In genomic region chr12:116524964-116525379, GRCh38 we compare ENCODE assay signal across 10 cellular contexts. TPM values are rescaled to one million over a fixed set of nuclear protein-coding genes. Genes with fewer than 3 reads are reported as not detected.
A peak's percentile ranks its signal among the peaks of the same experiment; 100 is the strongest.
DNase-seq lines count a peak whose midpoint lies in the region; ATAC-seq and TF ChIP-seq lines count a peak whose summit lies in the region.
"Had no signal": no experiment of that assay in that cellular context is flagged by ENCODE, and none has a peak within 500 bp of the region (broad histone marks: within the 10 kb centered on the region; RNA-seq: fewer than 3 reads in every experiment).

No MANE protein-coding gene starts in this region.

- no peaks in the 10 kb centered on the region for H3K9me2 ChIP-seq in HCT116 (ENCODE audit: insufficient read depth)

- TF ChIP-seq RAD21 in HCT116 (IDR thresholded peaks at IDR 0.05; ENCODE audit: low read depth): no peak

- TF ChIP-seq CTCF in HCT116 (IDR thresholded peaks at IDR 0.05 in 2 of 3, conservative IDR thresholded peaks at IDR 0.05 in 1 of 3; ENCODE audit: borderline replicate concordance in 1 of 3, insufficient read depth in 1 of 3, low read depth in 2 of 3, low read length in 2 of 3) (peak in 2 of 3 experiments; percentile 16 to 27; a peak in 3 of 6 replicates), WI38 (IDR thresholded peaks at IDR 0.05; ENCODE audit: low read depth, low read length) (no peak), stomach (IDR thresholded peaks at IDR 0.05) (no peak)

- H3K9me3 Mint-ChIP-seq in CD4-positive, alpha-beta memory T cell: no peaks in the 10 kb centered on the region
- no peaks in the 10 kb centered on the region for H3K9me3 Mint-ChIP-seq in effector memory CD8-positive, alpha-beta T cell

- H3K27me3 ChIP-seq in HCT116 (ENCODE audit: insufficient read depth, low read length): no peaks in the 10 kb centered on the region
- no peaks in the 10 kb centered on the region for H3K27me3 ChIP-seq in stomach
- no peaks in the 10 kb centered on the region for H3K27me3 ChIP-seq in CD4-positive, alpha-beta memory T cell (ENCODE audit: insufficient read depth, low read length)
- H3K27me3 ChIP-seq: neutrophil had no signal

- H4K20me1 ChIP-seq in HCT116 (ENCODE audit: insufficient read depth): no peaks in the 10 kb centered on the region

- no peak overlapping the region for H3K4me3 Mint-ChIP-seq in CD4-positive, alpha-beta memory T cell
- H3K4me3 Mint-ChIP-seq in effector memory CD8-positive, alpha-beta T cell: no peak overlapping the region

- DNase-seq in HCT116 (ENCODE audit: low read depth, low spot score): no peak
- DNase-seq in glomerular visceral epithelial cell (ENCODE audit: extremely low spot score): peak; percentile 61
- no peak for DNase-seq in stomach
- DNase-seq in SK-N-DZ (ENCODE audit: low spot score): no peak
- no peak for DNase-seq in CD4-positive, alpha-beta memory T cell
- no peak for DNase-seq in effector memory CD8-positive, alpha-beta T cell
- DNase-seq: MM.1S had no signal

- TF ChIP-seq POLR2A in HCT116 (IDR thresholded peaks at IDR 0.05; ENCODE audit: borderline replicate concordance, extremely low read depth, insufficient read depth, insufficient read length): peak; percentile 29
- TF ChIP-seq POLR2A in stomach (IDR thresholded peaks at IDR 0.05): no peak

- H3K27ac ChIP-seq in HCT116 (ENCODE audit: low read depth, low read length) (peak overlapping the region; percentile 97), stomach (peak overlapping the region in 4 of 5 donors; percentile 71 to 81 (median 78))
- H3K27ac ChIP-seq in CD4-positive, alpha-beta memory T cell (ENCODE audit: low read depth, low read length): no peak overlapping the region
- H3K27ac ChIP-seq: neutrophil had no signal

- BruUV-seq in HCT116 (replicated peaks; lab: Mats Ljungman, UMichigan): no TSS peak

- H3K4me1 ChIP-seq in HCT116 (ENCODE audit: control insufficient read depth in 1 of 2, insufficient read depth in 2 of 2, low read length in 2 of 2) (peaks cover 85 to 100% of the 10 kb centered on the region in 2 experiments), stomach (peaks cover 5 to 42% (median 24%) of the 10 kb centered on the region in 4 donors)
- peaks cover 5% of the 10 kb centered on the region for H3K4me1 ChIP-seq in CD4-positive, alpha-beta memory T cell (ENCODE audit: insufficient read depth, low read length)

- whole genome bisulfite sequencing in stomach, 5 donors: 42 to 54% (median 45%) methylated on average over 4 of the region's 4 CpGs

- no peak for TF ChIP-seq EP300 in stomach (IDR thresholded peaks at IDR 0.05)

- H3K79me2 ChIP-seq in HCT116 (ENCODE audit: insufficient read depth, low read length): no peaks in the 10 kb centered on the region

- CTCF ChIA-PET in HCT116 (lab: Charles Lee): no interaction called here
- CTCF ChIA-PET in CD4-positive, alpha-beta memory T cell (lab: Charles Lee; ENCODE audit: partially characterized antibody): interaction anchor here (2.0 kb wide), 1 partner anchor 9 kb away, joined by 5 read pairs; no protein-coding TSS in a partner anchor

- RAD21 ChIA-PET in HCT116 (lab: Charles Lee; ENCODE audit: low non-redundant PET in 1 of 2, low total read pairs in 2 of 2, uncharacterized antibody in 2 of 2, unreplicated experiment in 2 of 2): interaction anchor here in 1 of 2 experiments (1.1 kb wide), 1 partner anchor 9 kb away, joined by 5 read pairs; no protein-coding TSS in a partner anchor

- H3K27me3 Mint-ChIP-seq in CD4-positive, alpha-beta memory T cell: peaks cover 1 to 10% of the 10 kb centered on the region in 2 donors
- peaks cover 39 to 71% of the 10 kb centered on the region in 2 donors for H3K27me3 Mint-ChIP-seq in effector memory CD8-positive, alpha-beta T cell

- H3K4me2 ChIP-seq in HCT116 (ENCODE audit: low read length): peak overlapping the region; percentile 75

- peak overlapping the region; percentile 77 for H3K9ac ChIP-seq in HCT116 (ENCODE audit: low read length)

- ATAC-seq in HCT116 (peak; percentile 46), HG02981 (IDR thresholded peaks at IDR 0.05; ENCODE audit: unreplicated experiment) (no peak)
- no peak for ATAC-seq in effector memory CD8-positive, alpha-beta T cell (replicated peaks)

- POLR2A ChIA-PET in HCT116 (lab: Charles Lee): interaction anchor here (0.6 to 6.3 kb wide), 8 partner anchors 9 to 247 kb away, joined by 3 to 66 read pairs (median 4); partner anchors contain the start of gene MED13L
- POLR2A ChIA-PET in CD4-positive, alpha-beta memory T cell (lab: Charles Lee; ENCODE audit: partially characterized antibody): interaction anchor here (1.5 kb wide), 1 partner anchor 9 kb away, joined by 5 read pairs; no protein-coding TSS in a partner anchor

- H3K36me3 ChIP-seq in HCT116 (ENCODE audit: control insufficient read depth in 1 of 2, insufficient read depth in 2 of 2, low read length in 2 of 2): no peaks in the 10 kb centered on the region
- H3K36me3 ChIP-seq in stomach: no peaks in the 10 kb centered on the region
- H3K36me3 ChIP-seq in CD4-positive, alpha-beta memory T cell (ENCODE audit: insufficient read depth, low read length): no peaks in the 10 kb centered on the region
- H3K36me3 ChIP-seq: neutrophil had no signal

- H3K4me3 ChIP-seq in HCT116 (replicated peaks in 1 of 2; ENCODE audit: low read depth in 1 of 2, low read length in 2 of 2) (peak overlapping the region; percentile 24 to 36; a peak in 3 of 4 replicates), WI38 (ENCODE audit: low read depth, low read length) (0 out of 2 replicates have a peak overlapping the region, but pooled peaks have one; percentile 23), stomach (peak overlapping the region in 2 of 4 donors; percentile 18 to 23)
- H3K4me3 ChIP-seq in CD4-positive, alpha-beta memory T cell (ENCODE audit: low read length in 2 of 2): no peak overlapping the region

- no peak overlapping the region for H3K27ac Mint-ChIP-seq in CD4-positive, alpha-beta memory T cell
- no peak overlapping the region for H3K27ac Mint-ChIP-seq in effector memory CD8-positive, alpha-beta T cell

- intact Hi-C loops in HCT116 (cut with micrococcal nuclease): no loop called here
- intact Hi-C loops in stomach (cut with DNase I; ENCODE audit: low total_unique reads): no loop called here
- intact Hi-C loops in CD4-positive, alpha-beta memory T cell (cut with micrococcal nuclease): no loop called here

- H3K4me1 Mint-ChIP-seq in CD4-positive, alpha-beta memory T cell: peaks cover 0 to 6% (median 5%) of the 10 kb centered on the region in 4 donors
- H3K4me1 Mint-ChIP-seq in effector memory CD8-positive, alpha-beta T cell (ENCODE audit: low read depth in 2 of 2): peaks cover 0 to 8% of the 10 kb centered on the region in 2 donors

- H2AFZ ChIP-seq in HCT116 (ENCODE audit: low read depth, low read length, poor library complexity, severe bottlenecking): no peak overlapping the region

- no peaks in the 10 kb centered on the region for H3K9me3 ChIP-seq in HCT116 (ENCODE audit: control insufficient read depth in 1 of 2, insufficient read depth in 1 of 2, low read depth in 1 of 2, low read length in 2 of 2)
- H3K9me3 ChIP-seq in stomach: no peaks in the 10 kb centered on the region
- H3K9me3 ChIP-seq in CD4-positive, alpha-beta memory T cell (ENCODE audit: control insufficient read depth in 1 of 2, low read length in 2 of 2): no peaks in the 10 kb centered on the region
- H3K9me3 ChIP-seq: neutrophil had no signal

- H3K36me3 Mint-ChIP-seq in CD4-positive, alpha-beta memory T cell: peaks cover 0 to 10% of the 10 kb centered on the region in 2 donors
- no peaks in the 10 kb centered on the region for H3K36me3 Mint-ChIP-seq in effector memory CD8-positive, alpha-beta T cell (ENCODE audit: insufficient read depth)

TF ChIP-seq in HCT116, 20 proteins besides CTCF, POLR2A, EP300 and RAD21:
- TF ChIP-seq POLR2AphosphoS5 (IDR thresholded peaks at IDR 0.05; ENCODE audit: low read depth, low read length): peak; percentile 59
- TF ChIP-seq TCF7L2 (IDR thresholded peaks at IDR 0.05; ENCODE audit: borderline replicate concordance, extremely low read depth, insufficient read depth, insufficient read length): peak; percentile 62
- no peak for TF ChIP-seq EZH2 (IDR thresholded peaks at IDR 0.05)
- TF ChIP-seq CEBPB (IDR thresholded peaks at IDR 0.05; ENCODE audit: low read depth): no peak
- TF ChIP-seq ZNF274 (IDR thresholded peaks at IDR 0.05; ENCODE audit: low read depth, low read length): no peak
- TF ChIP-seq JUND (IDR thresholded peaks at IDR 0.05): no peak
- no peak for TF ChIP-seq SIN3A (IDR thresholded peaks at IDR 0.05; ENCODE audit: low read depth)
- TF ChIP-seq ZBTB33 (IDR thresholded peaks at IDR 0.05; ENCODE audit: extremely low read depth, insufficient replicate concordance, low read length): no peak
- no peak for TF ChIP-seq SRF (IDR thresholded peaks at IDR 0.05; ENCODE audit: low read depth)

RNA-seq across cellular contexts. Expression of gene MAP1LC3B2, which starts 34.2 kb away (rescaled TPM):
- 4.7 TPM for total RNA-seq in HCT116 (2021; ENCODE audit: unreplicated experiment)
- 12.0 and 15.5 TPM in 2 replicates for polyA plus RNA-seq in HCT116 (2012)
- total RNA-seq in stomach: 10 to 100 TPM in 1 of 5 donors, 1 to 10 TPM in 3, not detected in 1; 1.3 to 16.9 (median 3.4) TPM
- 1 to 10 TPM in 2 of 3 donors, not detected in 1; 1.9 to 2.4 TPM for polyA plus RNA-seq in stomach
- polyA plus RNA-seq in SK-N-DZ (2014; cell fraction: cytosol; rRNA removed): not detected in 2 replicates
- polyA plus RNA-seq in SK-N-DZ (2014; cell fraction: nucleus; rRNA removed): not detected in 2 replicates
- total RNA-seq in CD4-positive, alpha-beta memory T cell: 1 to 10 TPM; 1.7 to 2.9 TPM
- polyA plus RNA-seq in CD4-positive, alpha-beta memory T cell: 1 to 10 TPM; 4.4 to 6.8 TPM

Comparison
In these comparisons a context has a peak if more than half of its experiments do, and no peak if none do; other contexts are left out.
1. H3K4me3 ChIP-seq: peak in HCT116 (2 of 2) and WI38 (single experiment); none in CD4-positive, alpha-beta memory T cell (0 of 2).
2. CTCF ChIP-seq: peak in HCT116 (2 of 3); none in WI38 (single experiment) and stomach (0 of 7).